Comparison of ENCODE assay signal across 11 cellular contexts in genomic region chr11:48064306-48064705, GRCh38.
DNase-seq lines count a peak whose midpoint lies in the region; ATAC-seq and FAIRE-seq lines count a peak whose summit lies in the region.
"Had no signal": no experiment of that assay in that cellular context is flagged by ENCODE, and none has a peak within 500 bp of the region (broad histone marks: within the 10 kb centered on the region; RNA-seq: fewer than 3 reads in every experiment).

No MANE protein-coding gene starts in this region.

- H3K4me3 ChIP-seq in right cardiac atrium (ENCODE audit: low read length) = no peak overlapping the region
- H3K4me3 ChIP-seq in skeletal muscle tissue (ENCODE audit: low read length in 3 of 3) = no peak overlapping the region

- peak overlapping the region in 2 of 3 donors; percentile 14 to 66 for H3K9ac ChIP-seq in skeletal muscle tissue (ENCODE audit: low read depth in 1 of 3, low read length in 3 of 3)

- H3K36me3 ChIP-seq in skeletal muscle tissue (ENCODE audit: control insufficient read depth in 3 of 3, insufficient read depth in 3 of 3, low read length in 3 of 3) = no peaks in the 10 kb centered on the region

- no peaks in the 10 kb centered on the region for H3K27me3 ChIP-seq in right cardiac atrium (ENCODE audit: control insufficient read depth, insufficient read depth)
- H3K27me3 ChIP-seq in skeletal muscle tissue (ENCODE audit: control insufficient read depth in 3 of 3, insufficient read depth in 3 of 3, low read length in 3 of 3) = no peaks in the 10 kb centered on the region

- H3K9me3 ChIP-seq in right cardiac atrium (ENCODE audit: control insufficient read depth, low read length) (peaks cover 2% of the 10 kb centered on the region), skeletal muscle tissue (ENCODE audit: control insufficient read depth in 3 of 3, low read length in 3 of 3) (no peaks in the 10 kb centered on the region)

- DNase-seq in GM03348 (ENCODE audit: low spot score) (peak; percentile 60), right cardiac atrium (no peak), NCI-H2196 (lab: John Stamatoyannopoulos, UW; ENCODE audit: unreplicated experiment) (no peak), frontal cortex (ENCODE audit: low spot score in 2 of 2) (no peak), DMS114 treated with DMSO at 0.1 percent for 48 hours (lab: John Stamatoyannopoulos, UW; ENCODE audit: unreplicated experiment) (no peak), DMS153 treated with DMSO at 0.1 percent for 48 hours (lab: John Stamatoyannopoulos, UW; ENCODE audit: unreplicated experiment) (no peak)
- DNase-seq in activated T-helper 1 cell treated with anti-CD3 and anti-CD28 coated beads, Interleukin-12 subunit alpha, Interleukin-12 subunit beta, Interleukin-2, Interleukin-4 antibody, amounts not matched to agents 30 ng/mL and 10 ng/mL and 1 ng/mL, durations not matched to agents 14 hours and 24 hours and 36 hours (ENCODE audit: low spot score) = no peak
- DNase-seq: activated T-cell treated with anti-CD3 and anti-CD28 coated beads, Interleukin-2, amount 50 U/mL, for 72 hours; KG1 had no signal

- WGBS in right cardiac atrium = 60% methylated on average over 8 of the region's 8 CpGs

- H3K27ac Mint-ChIP-seq in activated T-helper 1 cell treated with anti-CD3 and anti-CD28 coated beads, Interleukin-12 subunit alpha, Interleukin-12 subunit beta, Interleukin-2, Interleukin-4 antibody, amounts not matched to agents 30 ng/mL and 10 ng/mL and 1 ng/mL, durations not matched to agents 14 hours and 24 hours and 36 hours = peak overlapping the region; percentile 61

- no peaks in the 10 kb centered on the region for H3K27me3 Mint-ChIP-seq in activated T-helper 1 cell treated with anti-CD3 and anti-CD28 coated beads, Interleukin-12 subunit alpha, Interleukin-12 subunit beta, Interleukin-2, Interleukin-4 antibody, amounts not matched to agents 30 ng/mL and 10 ng/mL and 1 ng/mL, durations not matched to agents 14 hours and 24 hours and 36 hours (ENCODE audit: insufficient read depth)

- peaks cover 46% of the 10 kb centered on the region for H3K36me3 Mint-ChIP-seq in activated T-helper 1 cell treated with anti-CD3 and anti-CD28 coated beads, Interleukin-12 subunit alpha, Interleukin-12 subunit beta, Interleukin-2, Interleukin-4 antibody, amounts not matched to agents 30 ng/mL and 10 ng/mL and 1 ng/mL, durations not matched to agents 14 hours and 24 hours and 36 hours (ENCODE audit: low read depth)

- no peak for ATAC-seq in right cardiac atrium
- ATAC-seq: activated T-cell treated with anti-CD3 and anti-CD28 coated beads, Interleukin-2, amount 50 U/mL, for 72 hours had no signal

- peak overlapping the region; percentile 74 for H3K27ac ChIP-seq in right cardiac atrium (ENCODE audit: low read length)
- peak overlapping the region; percentile 55 for H3K27ac ChIP-seq in skeletal muscle tissue (ENCODE audit: low read depth, low read length)
- H3K27ac ChIP-seq: RWPE1 had no signal

- intact Hi-C loops in activated T-helper 1 cell treated with anti-CD3 and anti-CD28 coated beads, Interleukin-12 subunit alpha, Interleukin-12 subunit beta, Interleukin-2, Interleukin-4 antibody, amounts not matched to agents 30 ng/mL and 10 ng/mL and 1 ng/mL, durations not matched to agents 14 hours and 24 hours and 36 hours (cut with micrococcal nuclease) = no loop called here
- intact Hi-C loops in right cardiac atrium (cut with DNase I) = no loop called here

- H3K9me3 Mint-ChIP-seq in activated T-helper 1 cell treated with anti-CD3 and anti-CD28 coated beads, Interleukin-12 subunit alpha, Interleukin-12 subunit beta, Interleukin-2, Interleukin-4 antibody, amounts not matched to agents 30 ng/mL and 10 ng/mL and 1 ng/mL, durations not matched to agents 14 hours and 24 hours and 36 hours = no peaks in the 10 kb centered on the region

- no peak for FAIRE-seq in frontal cortex (lab: Jason Lieb, UNC)

- H3K4me1 ChIP-seq in right cardiac atrium (ENCODE audit: control insufficient read depth, insufficient read depth, low read length) = peaks cover 2% of the 10 kb centered on the region
- H3K4me1 ChIP-seq in skeletal muscle tissue (ENCODE audit: control insufficient read depth in 3 of 3, insufficient read depth in 3 of 3, low read length in 3 of 3) = peaks cover 13 to 23% (median 17%) of the 10 kb centered on the region in 3 donors

- H3K4me1 Mint-ChIP-seq in activated T-helper 1 cell treated with anti-CD3 and anti-CD28 coated beads, Interleukin-12 subunit alpha, Interleukin-12 subunit beta, Interleukin-2, Interleukin-4 antibody, amounts not matched to agents 30 ng/mL and 10 ng/mL and 1 ng/mL, durations not matched to agents 14 hours and 24 hours and 36 hours (ENCODE audit: low read depth) = peaks cover 67% of the 10 kb centered on the region

- no peak overlapping the region for H3K4me3 Mint-ChIP-seq in activated T-helper 1 cell treated with anti-CD3 and anti-CD28 coated beads, Interleukin-12 subunit alpha, Interleukin-12 subunit beta, Interleukin-2, Interleukin-4 antibody, amounts not matched to agents 30 ng/mL and 10 ng/mL and 1 ng/mL, durations not matched to agents 14 hours and 24 hours and 36 hours
